8 cellular contexts compared by ENCODE assay signal in genomic region chr22:41381329-41382097, GRCh38. TPM values are rescaled to one million over a fixed set of nuclear protein-coding genes. Genes with fewer than 3 reads are reported as not detected.
DNase-seq lines count a peak whose midpoint lies in the region; ATAC-seq and TF ChIP-seq lines count a peak whose summit lies in the region.

Gene TEF, plus strand, starts transcription at chr22:41381942. Its CDS starts 103 bp downstream, at chr22:41382045.

- peak within 1 kb of the TSS; percentile 79 for H3K14ac ChIP-seq in H9 (ENCODE audit: insufficient read depth, low read length)

- H2BK5ac ChIP-seq in H9 (ENCODE audit: insufficient read length, low read length), result no peak within 1 kb of the TSS

- H3K4me1 ChIP-seq in H9 (ENCODE audit: insufficient read depth, low read length), result no peaks in the 10 kb centered on the region

- H2BK15ac ChIP-seq in H9 (ENCODE audit: low read depth, low read length), result 0 out of 2 replicates have a peak within 1 kb of the TSS, but pooled peaks have one; percentile 1

- H3K9me3 ChIP-seq in H9 (ENCODE audit: control insufficient read depth, low read depth, low read length), result no peaks in the 10 kb centered on the region

- no peak within 1 kb of the TSS for H2AFZ ChIP-seq in H9 (ENCODE audit: low read length)

- H3K4me1 Mint-ChIP-seq in H9, result peaks cover 24 to 25% of the 10 kb centered on the region in 2 experiments
- H3K4me1 Mint-ChIP-seq in natural killer cell, result peaks cover 0 to 13% of the 10 kb centered on the region in 2 donors

- TF ChIP-seq POLR2A in Raji (IDR thresholded peaks at IDR 0.05; ENCODE audit: insufficient read depth, low read depth, low read length), result peak; percentile 46; the same call in 1 of the 2 replicates

- H2BK12ac ChIP-seq in H9 (ENCODE audit: insufficient read length, low read depth, low read length), result no peak within 1 kb of the TSS

- no peak within 1 kb of the TSS for H4K8ac ChIP-seq in H9 (replicated peaks; ENCODE audit: insufficient read length, low read depth, low read length)

- H4K91ac ChIP-seq in H9 (ENCODE audit: insufficient read length, low read depth, low read length), result no peak within 1 kb of the TSS

- H3K9me3 Mint-ChIP-seq in H9 (no peaks in the 10 kb centered on the region; a peak in 1 of 5 replicates), natural killer cell (no peaks in the 10 kb centered on the region)

- H2BK120ac ChIP-seq in H9 (ENCODE audit: low read depth, low read length, poor library complexity, severe bottlenecking), result no peak within 1 kb of the TSS

- peak within 1 kb of the TSS; percentile 29 for H4K5ac ChIP-seq in H9 (ENCODE audit: insufficient read length, low read depth, low read length)

- no peak within 1 kb of the TSS for H3T11ph ChIP-seq in H9 (ENCODE audit: low read length)

- intact Hi-C loops in natural killer cell (cut with micrococcal nuclease), result loop anchor here (1.0 kb wide), 1 partner anchor 96 kb away; no protein-coding TSS in a partner anchor

- no peak within 1 kb of the TSS for H2BK20ac ChIP-seq in H9 (ENCODE audit: low read depth, low read length, poor library complexity, severe bottlenecking)

- H3K36me3 Mint-ChIP-seq in H9 (ENCODE audit: insufficient read depth in 1 of 3, low read depth in 3 of 3) (no peaks in the 10 kb centered on the region), natural killer cell (no peaks in the 10 kb centered on the region)

- no peak within 1 kb of the TSS for H3K27ac ChIP-seq in H9 (ENCODE audit: insufficient read length, low read depth, low read length)

- H4K20me1 ChIP-seq in H9 (ENCODE audit: control insufficient read depth, insufficient read depth, insufficient read length), result no peaks in the 10 kb centered on the region

- H3K79me2 ChIP-seq in H9 (ENCODE audit: insufficient read depth, low read length), result no peaks in the 10 kb centered on the region

- H3K27ac Mint-ChIP-seq in H9, result peak within 1 kb of the TSS; percentile 98 to 100 (median 99)
- peak within 1 kb of the TSS; percentile 94 to 98 for H3K27ac Mint-ChIP-seq in natural killer cell

- no peak for TF ChIP-seq CTCF in H9 (conservative IDR thresholded peaks at IDR 0.05)
- TF ChIP-seq CTCF in fibroblast of pulmonary artery (IDR thresholded peaks at IDR 0.05; ENCODE audit: low read length, missing control alignments), result no peak
- TF ChIP-seq CTCF in natural killer cell (IDR thresholded peaks at IDR 0.05), result no peak

- no peak within 1 kb of the TSS for H3K4ac ChIP-seq in H9 (ENCODE audit: low read depth, low read length)

- no peaks in the 10 kb centered on the region for H3K79me1 ChIP-seq in H9 (ENCODE audit: insufficient read depth, low read depth, low read length, poor library complexity, severe bottlenecking)

- no peak within 1 kb of the TSS for H3K23ac ChIP-seq in H9 (ENCODE audit: insufficient read length, low read depth, low read length)

- peak; percentile 100 for DNase-seq in ELF-1 (ENCODE audit: low read depth, low spot score)
- peak; percentile 100 for DNase-seq in H9
- peak; percentile 95 for DNase-seq in M059J (ENCODE audit: low read depth)
- DNase-seq in activated effector memory CD4-positive, alpha-beta T cell treated with anti-CD3 and anti-CD28 coated beads, Interleukin-2, amount 50 U/mL, for 16 hours, result peak; percentile 99
- DNase-seq in fibroblast of pulmonary artery (ENCODE audit: low read depth), result peak; percentile 99
- peak; percentile 96 for DNase-seq in natural killer cell
- peak; percentile 98 to 100 (median 99) for DNase-seq in stimulated activated naive CD4-positive, alpha-beta T cell (lab: John Stamatoyannopoulos, UW)

- no peak within 1 kb of the TSS for H2AK5ac ChIP-seq in H9 (ENCODE audit: insufficient read length, low read length)

- H3K56ac ChIP-seq in H9 (ENCODE audit: insufficient read length, low read depth, low read length), result no peak within 1 kb of the TSS

- peak within 1 kb of the TSS; percentile 78 to 90 for H3K4me3 Mint-ChIP-seq in H9
- peak within 1 kb of the TSS; percentile 94 for H3K4me3 Mint-ChIP-seq in natural killer cell

- peak within 1 kb of the TSS; percentile 45 for H3K9ac ChIP-seq in H9 (ENCODE audit: extremely low read depth, insufficient read length, low read length)

- peak within 1 kb of the TSS; percentile 92 for H3K4me2 ChIP-seq in H9 (ENCODE audit: insufficient read depth, insufficient read length, low read length)

- H3K27me3 ChIP-seq in H9 (ENCODE audit: insufficient read depth, low read length), result no peaks in the 10 kb centered on the region

- WGBS in H9 (ENCODE audit: extremely low coverage, insufficient read length, low lambda C conversion rate), result no CpG with 5 or more reads among the region's 84 CpGs

- peak; percentile 81 to 92 (median 84) for ATAC-seq in natural killer cell

- H3K18ac ChIP-seq in H9 (ENCODE audit: insufficient read length, low read depth, low read length), result peak within 1 kb of the TSS; percentile 93

- H3K27me3 Mint-ChIP-seq in H9 (ENCODE audit: low read depth) (peaks cover 1% of the 10 kb centered on the region), natural killer cell (ENCODE audit: low read depth in 2 of 2) (no peaks in the 10 kb centered on the region)

- H3K4me3 ChIP-seq in fibroblast of pulmonary artery (replicated peaks; ENCODE audit: low read depth, low read length), result peak within 1 kb of the TSS; percentile 65

- peaks cover 12% of the 10 kb centered on the region for H3K23me2 ChIP-seq in H9 (ENCODE audit: insufficient read length, low read depth, low read length, poor library complexity, severe bottlenecking)

RNA-seq across cellular contexts. Expression of gene TEF, which starts in this region (rescaled TPM):
- total RNA-seq in H9 (2021), result 17.7 and 17.9 TPM in 2 replicates
- total RNA-seq in M059J (2014; rRNA removed; shearing (Covaris generic)), result 7.6 and 12.0 TPM in 2 replicates
- 1 to 10 TPM; 2.7 to 5.5 (median 3.0) TPM for total RNA-seq in natural killer cell
